1 cellular context compared by ENCODE assay signal in the genomic region with DNA sequence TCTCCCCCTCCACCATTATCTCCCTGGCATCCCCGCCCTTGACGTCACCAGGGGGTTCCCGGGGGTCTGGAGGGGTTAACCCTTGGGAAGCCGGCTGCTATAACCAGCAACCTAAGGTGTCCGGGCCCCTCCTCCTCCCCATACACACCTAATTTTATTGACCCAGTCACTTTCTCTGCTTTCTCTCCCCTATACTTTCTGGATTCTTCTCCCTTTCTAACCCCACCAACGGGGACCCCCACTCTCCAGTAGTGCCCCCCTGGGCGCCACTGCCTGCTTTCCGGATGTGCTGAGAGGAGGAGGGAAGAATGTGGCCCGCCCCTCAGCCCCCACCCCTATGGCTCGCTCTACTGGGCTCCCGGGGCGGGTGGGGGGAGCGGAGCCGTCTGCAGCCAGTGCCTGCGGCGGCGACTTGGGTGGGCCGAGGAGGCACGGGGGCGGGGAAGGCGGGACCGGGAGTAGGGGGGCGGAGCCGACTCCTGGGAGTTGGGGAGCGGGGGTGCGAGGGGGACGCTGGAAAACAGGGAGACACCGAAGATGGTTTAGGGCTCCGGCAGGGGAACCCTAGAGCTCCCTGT.
TF ChIP-seq lines count a peak whose summit lies in the region.

No MANE protein-coding gene starts in this region.

TF ChIP-seq in IMR-90, 13 proteins besides CTCF, POLR2A, EP300 and RAD21:
- TF ChIP-seq MAZ (IDR thresholded peaks at IDR 0.05; ENCODE audit: borderline replicate concordance, low read depth, low read length) (peak; percentile 48; the same call in 1 of the 2 replicates), MXI1 (IDR thresholded peaks at IDR 0.05; ENCODE audit: borderline replicate concordance, low read depth, low read length) (no peak)
